In the genomic region with DNA sequence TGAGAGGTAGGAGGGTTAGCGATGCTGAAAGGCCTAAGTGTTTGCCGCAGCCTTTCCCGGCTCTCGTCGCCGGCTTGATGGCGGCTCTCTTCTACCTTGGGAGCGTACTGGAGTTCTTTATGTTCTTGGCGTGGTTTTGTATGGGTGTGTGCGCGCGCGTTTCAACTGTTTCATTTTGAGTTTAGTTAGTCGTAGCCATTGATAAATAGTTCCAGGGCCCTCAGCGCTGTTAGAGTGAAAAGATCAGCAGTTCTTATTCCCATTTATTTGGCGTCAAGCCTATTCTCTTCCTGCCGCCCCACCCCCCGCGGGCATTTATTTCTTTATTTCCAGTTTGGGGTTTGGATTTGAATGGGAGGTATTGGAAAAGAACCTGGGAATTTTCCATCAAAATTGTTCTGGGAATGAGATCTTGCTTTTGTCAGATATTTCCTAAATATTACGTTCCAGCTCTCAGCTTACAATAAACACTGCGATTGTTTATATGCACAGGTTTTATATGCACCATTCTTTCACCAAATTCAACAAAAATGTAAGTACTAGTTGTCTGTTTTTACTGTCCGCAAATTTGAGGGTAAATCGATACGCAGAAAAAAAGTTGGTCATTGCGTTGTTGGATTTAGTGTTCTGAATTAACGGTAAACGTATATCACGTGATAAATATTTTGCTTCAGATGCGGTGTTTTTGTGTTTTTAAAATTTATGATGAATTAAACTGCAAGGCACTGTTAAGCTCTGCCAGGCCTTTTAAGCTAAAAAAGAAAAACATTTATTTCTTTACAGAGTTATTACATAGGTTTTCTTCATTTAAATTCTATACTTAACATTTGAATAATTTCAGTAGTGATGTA, we compare ENCODE assay signal across 8 cellular contexts. TPM values are rescaled to one million over a fixed set of nuclear protein-coding genes. Genes with fewer than 3 reads are reported as not detected.
DNase-seq lines count a peak whose midpoint lies in the region; ATAC-seq and TF ChIP-seq lines count a peak whose summit lies in the region.

No MANE protein-coding gene starts in this region.

- peak overlapping the region; percentile 78 to 100 (median 90) for H3K4me3 ChIP-seq in liver (ENCODE audit: low read depth in 1 of 3, low read length in 3 of 3)

- no peak for TF ChIP-seq RAD21 in liver (IDR thresholded peaks at IDR 0.05)

- ATAC-seq in central memory CD8-positive, alpha-beta T cell (replicated peaks; ENCODE audit: extremely low read depth, poor library complexity, severe bottlenecking), result no peak
- ATAC-seq in GM19467 (IDR thresholded peaks at IDR 0.05; ENCODE audit: unreplicated experiment), result no peak

- peak overlapping the region; percentile 83 for H3K4me3 Mint-ChIP-seq in central memory CD8-positive, alpha-beta T cell

- DNase-seq in GM04503 (ENCODE audit: low read depth), result peak; percentile 13
- peak; percentile 11 for DNase-seq in HT1080 (ENCODE audit: low read depth)
- peak in 4 of 5 experiments; percentile 20 to 78 (median 38) for DNase-seq in T-helper 2 cell
- peak in 1 of 2 donors; percentile 27 for DNase-seq in central memory CD8-positive, alpha-beta T cell (ENCODE audit: low spot score in 2 of 2)
- peak; percentile 27 to 44 (median 36) for DNase-seq in stimulated activated CD4-positive, alpha-beta T cell treated with anti-CD3 and anti-CD28 coated beads, TNF-alpha, amount 100 ng/mL, for 48 hours (ENCODE audit: low read depth in 3 of 3)
- no peak for DNase-seq in cerebellar nuclear complex (lab: John Stamatoyannopoulos, UW)

- peaks cover 6 to 39% (median 31%) of the 10 kb centered on the region in 4 donors for H3K4me1 ChIP-seq in liver (ENCODE audit: control insufficient read depth in 4 of 4, insufficient read depth in 4 of 4, low read length in 3 of 4)

- peak overlapping the region; percentile 91 to 97 for H3K27ac ChIP-seq in liver (ENCODE audit: low read depth in 1 of 2, low read length in 2 of 2)

- no peaks in the 10 kb centered on the region for H3K27me3 Mint-ChIP-seq in central memory CD8-positive, alpha-beta T cell

- no peaks in the 10 kb centered on the region for H3K9me3 Mint-ChIP-seq in central memory CD8-positive, alpha-beta T cell

- no peaks in the 10 kb centered on the region for H3K36me3 ChIP-seq in liver (ENCODE audit: control insufficient read depth in 4 of 4, insufficient read depth in 3 of 4, low read depth in 1 of 4, low read length in 3 of 4)

- peak overlapping the region; percentile 93 to 95 for H3K9ac ChIP-seq in liver (ENCODE audit: low read depth in 1 of 2, low read length in 2 of 2)

- H3K9me3 ChIP-seq in liver (ENCODE audit: control insufficient read depth in 4 of 4, low read length in 3 of 4), result no peaks in the 10 kb centered on the region

- under 1% methylated on average over 29 of the region's 29 CpGs for WGBS in liver

- H3K27me3 ChIP-seq in liver (ENCODE audit: control insufficient read depth in 4 of 4, insufficient read depth in 4 of 4, low read length in 3 of 4), result no peaks in the 10 kb centered on the region

- H3K36me3 Mint-ChIP-seq in central memory CD8-positive, alpha-beta T cell (ENCODE audit: insufficient read depth), result peaks cover 22% of the 10 kb centered on the region

- peaks cover 50% of the 10 kb centered on the region for H3K4me1 Mint-ChIP-seq in central memory CD8-positive, alpha-beta T cell

- peak overlapping the region; percentile 96 for H3K27ac Mint-ChIP-seq in central memory CD8-positive, alpha-beta T cell (ENCODE audit: low read depth)

- TF ChIP-seq CTCF in liver (IDR thresholded peaks at IDR 0.05; ENCODE audit: low read depth, low read length, missing input control), result no peak

TF ChIP-seq in liver, 16 proteins besides CTCF, POLR2A, EP300 and RAD21:
- TF ChIP-seq FOXA2 (IDR thresholded peaks at IDR 0.05) (no peak), TAF1 (conservative IDR thresholded peaks at IDR 0.05) (no peak), GABPA (IDR thresholded peaks at IDR 0.05 in 1 of 2, conservative IDR thresholded peaks at IDR 0.05 in 1 of 2) (no peak), HNF4A (conservative IDR thresholded peaks at IDR 0.05) (no peak), SP1 (IDR thresholded peaks at IDR 0.05) (no peak), NR2F2 (IDR thresholded peaks at IDR 0.05) (no peak), RXRA (IDR thresholded peaks at IDR 0.05) (no peak), EGR1 (IDR thresholded peaks at IDR 0.05; ENCODE audit: low read depth in 2 of 2) (no peak), FOXA1 (IDR thresholded peaks at IDR 0.05) (no peak), YY1 (IDR thresholded peaks at IDR 0.05) (no peak), JUND (IDR thresholded peaks at IDR 0.05) (no peak), HNF4G (IDR thresholded peaks at IDR 0.05) (no peak)
- TF ChIP-seq, protein P1, sequence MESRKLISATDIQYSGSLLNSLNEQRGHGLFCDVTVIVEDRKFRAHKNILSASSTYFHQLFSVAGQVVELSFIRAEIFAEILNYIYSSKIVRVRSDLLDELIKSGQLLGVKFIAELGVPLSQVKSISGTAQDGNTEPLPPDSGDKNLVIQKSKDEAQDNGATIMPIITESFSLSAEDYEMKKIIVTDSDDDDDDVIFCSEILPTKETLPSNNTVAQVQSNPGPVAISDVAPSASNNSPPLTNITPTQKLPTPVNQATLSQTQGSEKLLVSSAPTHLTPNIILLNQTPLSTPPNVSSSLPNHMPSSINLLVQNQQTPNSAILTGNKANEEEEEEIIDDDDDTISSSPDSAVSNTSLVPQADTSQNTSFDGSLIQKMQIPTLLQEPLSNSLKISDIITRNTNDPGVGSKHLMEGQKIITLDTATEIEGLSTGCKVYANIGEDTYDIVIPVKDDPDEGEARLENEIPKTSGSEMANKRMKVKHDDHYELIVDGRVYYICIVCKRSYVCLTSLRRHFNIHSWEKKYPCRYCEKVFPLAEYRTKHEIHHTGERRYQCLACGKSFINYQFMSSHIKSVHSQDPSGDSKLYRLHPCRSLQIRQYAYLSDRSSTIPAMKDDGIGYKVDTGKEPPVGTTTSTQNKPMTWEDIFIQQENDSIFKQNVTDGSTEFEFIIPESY (IDR thresholded peaks at IDR 0.05), result no peak
- TF ChIP-seq, protein P2, sequence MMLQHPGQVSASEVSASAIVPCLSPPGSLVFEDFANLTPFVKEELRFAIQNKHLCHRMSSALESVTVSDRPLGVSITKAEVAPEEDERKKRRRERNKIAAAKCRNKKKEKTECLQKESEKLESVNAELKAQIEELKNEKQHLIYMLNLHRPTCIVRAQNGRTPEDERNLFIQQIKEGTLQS (IDR thresholded peaks at IDR 0.05), result no peak
- TF ChIP-seq, protein P3, sequence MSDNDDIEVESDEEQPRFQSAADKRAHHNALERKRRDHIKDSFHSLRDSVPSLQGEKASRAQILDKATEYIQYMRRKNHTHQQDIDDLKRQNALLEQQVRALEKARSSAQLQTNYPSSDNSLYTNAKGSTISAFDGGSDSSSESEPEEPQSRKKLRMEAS (IDR thresholded peaks at IDR 0.05), result no peak
- TF ChIP-seq, protein P4, sequence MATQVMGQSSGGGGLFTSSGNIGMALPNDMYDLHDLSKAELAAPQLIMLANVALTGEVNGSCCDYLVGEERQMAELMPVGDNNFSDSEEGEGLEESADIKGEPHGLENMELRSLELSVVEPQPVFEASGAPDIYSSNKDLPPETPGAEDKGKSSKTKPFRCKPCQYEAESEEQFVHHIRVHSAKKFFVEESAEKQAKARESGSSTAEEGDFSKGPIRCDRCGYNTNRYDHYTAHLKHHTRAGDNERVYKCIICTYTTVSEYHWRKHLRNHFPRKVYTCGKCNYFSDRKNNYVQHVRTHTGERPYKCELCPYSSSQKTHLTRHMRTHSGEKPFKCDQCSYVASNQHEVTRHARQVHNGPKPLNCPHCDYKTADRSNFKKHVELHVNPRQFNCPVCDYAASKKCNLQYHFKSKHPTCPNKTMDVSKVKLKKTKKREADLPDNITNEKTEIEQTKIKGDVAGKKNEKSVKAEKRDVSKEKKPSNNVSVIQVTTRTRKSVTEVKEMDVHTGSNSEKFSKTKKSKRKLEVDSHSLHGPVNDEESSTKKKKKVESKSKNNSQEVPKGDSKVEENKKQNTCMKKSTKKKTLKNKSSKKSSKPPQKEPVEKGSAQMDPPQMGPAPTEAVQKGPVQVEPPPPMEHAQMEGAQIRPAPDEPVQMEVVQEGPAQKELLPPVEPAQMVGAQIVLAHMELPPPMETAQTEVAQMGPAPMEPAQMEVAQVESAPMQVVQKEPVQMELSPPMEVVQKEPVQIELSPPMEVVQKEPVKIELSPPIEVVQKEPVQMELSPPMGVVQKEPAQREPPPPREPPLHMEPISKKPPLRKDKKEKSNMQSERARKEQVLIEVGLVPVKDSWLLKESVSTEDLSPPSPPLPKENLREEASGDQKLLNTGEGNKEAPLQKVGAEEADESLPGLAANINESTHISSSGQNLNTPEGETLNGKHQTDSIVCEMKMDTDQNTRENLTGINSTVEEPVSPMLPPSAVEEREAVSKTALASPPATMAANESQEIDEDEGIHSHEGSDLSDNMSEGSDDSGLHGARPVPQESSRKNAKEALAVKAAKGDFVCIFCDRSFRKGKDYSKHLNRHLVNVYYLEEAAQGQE (IDR thresholded peaks at IDR 0.05), result no peak

RNA-seq across cellular contexts. Expression of a gene that starts 1.0 kb away (rescaled TPM):
- 10.8 and 15.6 TPM in 2 replicates for total RNA-seq in HT1080 (2014; rRNA removed; shearing (Covaris generic))
- 7.9 and 8.6 TPM in 2 replicates for polyA plus RNA-seq in HT1080 (2015; cell fraction: cytosol; rRNA removed)
- 49.0 and 53.4 TPM in 2 replicates for polyA plus RNA-seq in HT1080 (2015; cell fraction: nucleus; rRNA removed)
- 10 to 100 TPM; 20.6 to 33.0 TPM for total RNA-seq in liver
- 1 to 10 TPM; 6.0 to 9.1 TPM for polyA plus RNA-seq in liver

Comparison
In these comparisons a context has a peak if more than half of its experiments do, and no peak if none do; other contexts are left out.
1. DNase-seq: peak in GM04503 (single experiment), HT1080 (single experiment), T-helper 2 cell (4 of 5) and stimulated activated CD4-positive, alpha-beta T cell treated with anti-CD3 and anti-CD28 coated beads, TNF-alpha, amount 100 ng/mL, for 48 hours (3 of 3); none in cerebellar nuclear complex (0 of 2).